1 cellular context compared by ENCODE assay signal in genomic region chr22:20632082-20632481, GRCh38.
TF ChIP-seq lines count a peak whose summit lies in the region.

No MANE protein-coding gene starts in this region.

TF ChIP-seq in K562, 482 proteins besides CTCF, POLR2A, EP300 and RAD21:
- no peak for TF ChIP-seq HSF4 (CRISPR knock-in tag; IDR thresholded peaks at IDR 0.05; ENCODE audit: borderline replicate concordance)
- TF ChIP-seq CGGBP1 (CRISPR knock-in tag; IDR thresholded peaks at IDR 0.05) = no peak
- no peak for TF ChIP-seq TEAD4 (IDR thresholded peaks at IDR 0.05; ENCODE audit: low read length)
- TF ChIP-seq TEAD4 (CRISPR knock-in tag; IDR thresholded peaks at IDR 0.05; ENCODE audit: borderline replicate concordance) = peak; percentile 11; the same call in 1 of the 2 replicates
- no peak for TF ChIP-seq SIX5 (IDR thresholded peaks at IDR 0.05; ENCODE audit: borderline replicate concordance in 1 of 2, insufficient read depth in 1 of 2, low read depth in 1 of 2, low read length in 2 of 2)
- no peak for TF ChIP-seq ZNF280B (CRISPR knock-in tag; IDR thresholded peaks at IDR 0.05)
- 0 out of 2 replicates have a peak, but pooled peaks have one; percentile 53 for TF ChIP-seq REST (CRISPR knock-in tag; IDR thresholded peaks at IDR 0.05; ENCODE audit: low read depth)
- TF ChIP-seq ATF2 (CRISPR knock-in tag; IDR thresholded peaks at IDR 0.05) = 0 out of 2 replicates have a peak, but pooled peaks have one; percentile 28
- TF ChIP-seq HDAC3 (IDR thresholded peaks at IDR 0.05; ENCODE audit: borderline replicate concordance, partially characterized antibody) = no peak
- peak; percentile 69; the same call in 1 of the 2 replicates for TF ChIP-seq TGIF2 (CRISPR knock-in tag; IDR thresholded peaks at IDR 0.05)
- no peak for TF ChIP-seq JUND (IDR thresholded peaks at IDR 0.05; ENCODE audit: borderline replicate concordance, low read depth, low read length)
- TF ChIP-seq JUND (tag; IDR thresholded peaks at IDR 0.05; ENCODE audit: borderline replicate concordance, low read depth, low read length) = no peak
